Comparison of ENCODE assay signal across 8 cellular contexts in genomic region chr6:137705166-137706064, GRCh38.
DNase-seq lines count a peak whose midpoint lies in the region; ATAC-seq and TF ChIP-seq lines count a peak whose summit lies in the region.

No MANE protein-coding gene starts in this region.

- ATAC-seq in naive thymus-derived CD8-positive, alpha-beta T cell: no peak

- no peaks in the 10 kb centered on the region for H3K36me3 ChIP-seq in H7 (replicated peaks; ENCODE audit: control insufficient read depth, insufficient read depth, low read length)

- DNase-seq in COLO668 (lab: John Stamatoyannopoulos, UW; ENCODE audit: unreplicated experiment) (peak; percentile 43), H7 (peak; percentile 51), NOMO-1 treated with DMSO at 0.1 percent for 48 hours (lab: John Stamatoyannopoulos, UW; ENCODE audit: unreplicated experiment) (peak; percentile 44), epithelial cell of proximal tubule (ENCODE audit: low read depth) (no peak), superior temporal gyrus (ENCODE audit: extremely low spot score) (peak; percentile 32), NCI-H2227 (lab: John Stamatoyannopoulos, UW; ENCODE audit: unreplicated experiment) (no peak)
- peak; percentile 37 for DNase-seq in activated CD8-positive, alpha-beta memory T cell treated with anti-CD3 and anti-CD28 coated beads, Interleukin-2, amount 50 U/mL, for 24 hours (ENCODE audit: extremely low read depth)
- peak; percentile 42 to 74 (median 61) for DNase-seq in naive thymus-derived CD8-positive, alpha-beta T cell

- H3K27me3 ChIP-seq in H7 (ENCODE audit: control insufficient read depth, insufficient read depth, low read length): no peaks in the 10 kb centered on the region

- H3K27ac Mint-ChIP-seq in naive thymus-derived CD8-positive, alpha-beta T cell: peak overlapping the region in 8 of 10 donors; percentile 4 to 98 (median 74)

- no peak overlapping the region for H3K4me3 Mint-ChIP-seq in naive thymus-derived CD8-positive, alpha-beta T cell

- POLR2A ChIA-PET in naive thymus-derived CD8-positive, alpha-beta T cell (lab: Charles Lee): interaction anchor here (1.9 kb wide), 1 partner anchor 162 kb away, joined by 6 read pairs; the partner anchor contains the start of gene TNFAIP3

- H3K9me3 Mint-ChIP-seq in naive thymus-derived CD8-positive, alpha-beta T cell: peaks cover 0 to 5% (median 0%) of the 10 kb centered on the region in 9 donors

- H3K36me3 Mint-ChIP-seq in naive thymus-derived CD8-positive, alpha-beta T cell: peaks cover 0 to 1% (median 0%) of the 10 kb centered on the region in 3 donors

- H3K27me3 Mint-ChIP-seq in naive thymus-derived CD8-positive, alpha-beta T cell: peaks cover 0 to 13% (median 4%) of the 10 kb centered on the region in 5 donors

- peaks cover 13 to 52% (median 39%) of the 10 kb centered on the region in 4 donors for H3K4me1 Mint-ChIP-seq in naive thymus-derived CD8-positive, alpha-beta T cell

- H3K4me3 ChIP-seq in H7 (ENCODE audit: insufficient read depth, low read depth, low read length): no peak overlapping the region
- no peak overlapping the region for H3K4me3 ChIP-seq in epithelial cell of proximal tubule (ENCODE audit: low read depth, low read length)

- peak; percentile 95 for TF ChIP-seq CTCF in epithelial cell of proximal tubule (conservative IDR thresholded peaks at IDR 0.05; ENCODE audit: low read depth, low read length)

Comparison
In these comparisons a context has a peak if more than half of its experiments do, and no peak if none do; other contexts are left out.
1. DNase-seq: peak in COLO668 (single experiment), H7 (single experiment), NOMO-1 treated with DMSO at 0.1 percent for 48 hours (single experiment), activated CD8-positive, alpha-beta memory T cell treated with anti-CD3 and anti-CD28 coated beads, Interleukin-2, amount 50 U/mL, for 24 hours (single experiment), naive thymus-derived CD8-positive, alpha-beta T cell (10 of 10) and superior temporal gyrus (single experiment); none in epithelial cell of proximal tubule (single experiment) and NCI-H2227 (single experiment).